9 cellular contexts compared by ENCODE assay signal in genomic region chr10:25061711-25062455, GRCh38. TPM values are rescaled to one million over a fixed set of nuclear protein-coding genes. Genes with fewer than 3 reads are reported as not detected.
DNase-seq lines count a peak whose midpoint lies in the region; ATAC-seq and TF ChIP-seq lines count a peak whose summit lies in the region.
"Had no signal": no experiment of that assay in that cellular context is flagged by ENCODE, and none has a peak within 500 bp of the region (broad histone marks: within the 10 kb centered on the region; RNA-seq: fewer than 3 reads in every experiment).

No MANE protein-coding gene starts in this region.

- no peak for DNase-seq in activated T-cell treated with anti-CD3 and anti-CD28 coated beads, Interleukin-2, amount 50 U/mL, for 24 hours
- no peak for DNase-seq in activated T-cell treated with anti-CD3 and anti-CD28 coated beads, Interleukin-2, amount 50 U/mL, for 48 hours
- no peak for DNase-seq in activated naive CD8-positive, alpha-beta T cell treated with anti-CD3 and anti-CD28 coated beads, Interleukin-2, amount 10 ng/mL, durations not matched to agents 7 days and 5 days
- DNase-seq in islet precursor cell (peak; percentile 62), stomach (no peak), RPMI8226 (no peak)
- DNase-seq in activated CD4-positive, CD25-positive, alpha-beta regulatory T cell (lab: John Stamatoyannopoulos, UW): no peak
- DNase-seq in effector CD4-positive, alpha-beta T cell: no peak
- DNase-seq: MV-4-11 had no signal

- H3K36me3 Mint-ChIP-seq in activated T-cell treated with anti-CD3 and anti-CD28 coated beads, Interleukin-2, amount 50 U/mL, for 24 hours (ENCODE audit: low read depth): no peaks in the 10 kb centered on the region
- no peaks in the 10 kb centered on the region for H3K36me3 Mint-ChIP-seq in activated naive CD8-positive, alpha-beta T cell treated with anti-CD3 and anti-CD28 coated beads, Interleukin-2, amount 10 ng/mL, durations not matched to agents 7 days and 5 days

- H3K9me3 Mint-ChIP-seq in activated T-cell treated with anti-CD3 and anti-CD28 coated beads, Interleukin-2, amount 50 U/mL, for 24 hours: no peaks in the 10 kb centered on the region
- H3K9me3 Mint-ChIP-seq in activated naive CD8-positive, alpha-beta T cell treated with anti-CD3 and anti-CD28 coated beads, Interleukin-2, amount 10 ng/mL, durations not matched to agents 7 days and 5 days: no peaks in the 10 kb centered on the region

- no peak for ATAC-seq in activated naive CD8-positive, alpha-beta T cell treated with anti-CD3 and anti-CD28 coated beads, Interleukin-2, amount 10 ng/mL, durations not matched to agents 7 days and 5 days (ENCODE audit: low read depth)

- POLR2A ChIA-PET in activated naive CD8-positive, alpha-beta T cell treated with anti-CD3 and anti-CD28 coated beads, Interleukin-2, amount 10 ng/mL, durations not matched to agents 7 days and 5 days (lab: Charles Lee): no interaction called here

- no peak for TF ChIP-seq EP300 in stomach (IDR thresholded peaks at IDR 0.05)

- no peaks in the 10 kb centered on the region for H3K27me3 ChIP-seq in stomach

- no peaks in the 10 kb centered on the region for H3K36me3 ChIP-seq in stomach

- peak overlapping the region; percentile 84 for H3K27ac Mint-ChIP-seq in activated T-cell treated with anti-CD3 and anti-CD28 coated beads, Interleukin-2, amount 50 U/mL, for 24 hours
- peak overlapping the region; percentile 66 for H3K27ac Mint-ChIP-seq in activated naive CD8-positive, alpha-beta T cell treated with anti-CD3 and anti-CD28 coated beads, Interleukin-2, amount 10 ng/mL, durations not matched to agents 7 days and 5 days

- H3K4me1 ChIP-seq in stomach: peaks cover 0 to 20% (median 13%) of the 10 kb centered on the region in 4 donors

- no peak overlapping the region for H3K4me3 ChIP-seq in stomach

- H3K27me3 Mint-ChIP-seq in activated T-cell treated with anti-CD3 and anti-CD28 coated beads, Interleukin-2, amount 50 U/mL, for 24 hours: peaks cover 8% of the 10 kb centered on the region
- H3K27me3 Mint-ChIP-seq in activated naive CD8-positive, alpha-beta T cell treated with anti-CD3 and anti-CD28 coated beads, Interleukin-2, amount 10 ng/mL, durations not matched to agents 7 days and 5 days: no peaks in the 10 kb centered on the region

- no peak overlapping the region for H3K4me3 Mint-ChIP-seq in activated T-cell treated with anti-CD3 and anti-CD28 coated beads, Interleukin-2, amount 50 U/mL, for 24 hours
- peak overlapping the region; percentile 43 for H3K4me3 Mint-ChIP-seq in activated naive CD8-positive, alpha-beta T cell treated with anti-CD3 and anti-CD28 coated beads, Interleukin-2, amount 10 ng/mL, durations not matched to agents 7 days and 5 days

- TF ChIP-seq POLR2A in stomach (IDR thresholded peaks at IDR 0.05): no peak

- H3K27ac ChIP-seq in stomach: peak overlapping the region; percentile 79 to 88 (median 85)

- TF ChIP-seq CTCF in stomach (IDR thresholded peaks at IDR 0.05): no peak

- 44 to 57% (median 54%) methylated on average over 11 of the region's 11 CpGs for WGBS in stomach, 5 donors

- peaks cover 10% of the 10 kb centered on the region for H3K4me1 Mint-ChIP-seq in activated T-cell treated with anti-CD3 and anti-CD28 coated beads, Interleukin-2, amount 50 U/mL, for 24 hours (ENCODE audit: low read depth)
- H3K4me1 Mint-ChIP-seq in activated naive CD8-positive, alpha-beta T cell treated with anti-CD3 and anti-CD28 coated beads, Interleukin-2, amount 10 ng/mL, durations not matched to agents 7 days and 5 days: peaks cover 6% of the 10 kb centered on the region

- H3K9me3 ChIP-seq in stomach: no peaks in the 10 kb centered on the region

- intact Hi-C loops in stomach (cut with DNase I; ENCODE audit: low total_unique reads): no loop called here

RNA-seq across cellular contexts. Expression of gene THNSL1, which starts 45.5 kb away (rescaled TPM):
- 1 to 10 TPM; 4.2 to 4.7 TPM for total RNA-seq in activated naive CD8-positive, alpha-beta T cell treated with anti-CD3 and anti-CD28 coated beads, Interleukin-2, amount 10 ng/mL, durations not matched to agents 7 days and 5 days
- 1 to 10 TPM in 2 of 5 donors, under 1 TPM in 3; under 0.01 to 5.0 (median 0.58) TPM for total RNA-seq in stomach
- 1 to 10 TPM; 1.2 to 1.8 (median 1.3) TPM for polyA plus RNA-seq in stomach

RNA-seq across cellular contexts. Expression of gene ENKUR, which starts 45.9 kb away (rescaled TPM):
- total RNA-seq in activated naive CD8-positive, alpha-beta T cell treated with anti-CD3 and anti-CD28 coated beads, Interleukin-2, amount 10 ng/mL, durations not matched to agents 7 days and 5 days: not detected
- 1 to 10 TPM in 1 of 5 donors, under 1 TPM in 1, not detected in 3; 0.37 to 4.9 TPM for total RNA-seq in stomach
- 1 to 10 TPM in 1 of 3 donors, under 1 TPM in 1, not detected in 1; 0.35 to 1.7 TPM for polyA plus RNA-seq in stomach
